Comparison of ENCODE assay signal across 1 cellular context in genomic region chr12:109450980-109451379, GRCh38.
TF ChIP-seq lines count a peak whose summit lies in the region.

No MANE protein-coding gene starts in this region.

TF ChIP-seq in IMR-90, 13 proteins besides CTCF, POLR2A, EP300 and RAD21:
- TF ChIP-seq CHD1 (IDR thresholded peaks at IDR 0.05; ENCODE audit: low read depth, low read length) (no peak), RFX5 (IDR thresholded peaks at IDR 0.05; ENCODE audit: low read depth, low read length) (no peak), MXI1 (IDR thresholded peaks at IDR 0.05; ENCODE audit: borderline replicate concordance, low read depth, low read length) (no peak), SMC3 (IDR thresholded peaks at IDR 0.05; ENCODE audit: low read depth, low read length) (no peak), CEBPB (IDR thresholded peaks at IDR 0.05; ENCODE audit: low read depth, low read length) (no peak), USF2 (IDR thresholded peaks at IDR 0.05; ENCODE audit: low read depth, low read length) (no peak), MAFK (IDR thresholded peaks at IDR 0.05; ENCODE audit: low read depth, low read length) (no peak), FOS (IDR thresholded peaks at IDR 0.05; ENCODE audit: low read depth, low read length) (no peak), ELK1 (IDR thresholded peaks at IDR 0.05; ENCODE audit: borderline replicate concordance, low read depth, low read length) (no peak), NFE2L2 (IDR thresholded peaks at IDR 0.05; ENCODE audit: low read depth, low read length) (no peak), BHLHE40 (IDR thresholded peaks at IDR 0.05; ENCODE audit: low read depth, low read length) (no peak), RCOR1 (IDR thresholded peaks at IDR 0.05; ENCODE audit: insufficient replicate concordance, low read length) (no peak), MAZ (IDR thresholded peaks at IDR 0.05; ENCODE audit: borderline replicate concordance, low read depth, low read length) (no peak)
